1 cellular context compared by ENCODE assay signal in the genomic region with DNA sequence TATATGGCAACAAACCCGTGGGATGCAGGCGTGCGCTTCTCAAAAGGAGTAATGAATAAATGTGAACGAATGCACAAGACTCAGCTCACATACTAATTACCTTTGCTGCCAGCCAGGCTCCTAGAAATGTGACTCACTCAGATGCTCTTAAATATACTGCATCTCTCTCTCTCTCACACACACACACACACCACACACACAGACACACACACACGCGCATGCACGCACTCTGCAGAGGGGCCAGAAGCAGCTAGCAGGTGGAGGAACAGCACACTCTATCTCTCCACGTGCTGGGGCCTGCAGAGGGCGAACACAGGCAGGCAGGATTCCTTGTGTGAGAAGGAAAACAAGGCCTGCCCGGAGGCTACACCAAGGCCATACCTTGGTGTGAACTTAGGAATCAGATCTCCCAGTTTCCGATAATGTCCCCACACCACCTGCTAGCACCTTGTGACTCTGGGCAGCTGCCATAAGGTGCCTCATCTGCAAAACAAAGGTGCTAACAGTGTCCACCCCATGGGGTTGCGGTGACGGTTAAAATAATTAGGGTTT.
TF ChIP-seq lines count a peak whose summit lies in the region.

No MANE protein-coding gene starts in this region.

TF ChIP-seq in SK-N-SH, 30 proteins besides CTCF, POLR2A, EP300 and RAD21 (continued from another document):
- TF ChIP-seq, protein P1, sequence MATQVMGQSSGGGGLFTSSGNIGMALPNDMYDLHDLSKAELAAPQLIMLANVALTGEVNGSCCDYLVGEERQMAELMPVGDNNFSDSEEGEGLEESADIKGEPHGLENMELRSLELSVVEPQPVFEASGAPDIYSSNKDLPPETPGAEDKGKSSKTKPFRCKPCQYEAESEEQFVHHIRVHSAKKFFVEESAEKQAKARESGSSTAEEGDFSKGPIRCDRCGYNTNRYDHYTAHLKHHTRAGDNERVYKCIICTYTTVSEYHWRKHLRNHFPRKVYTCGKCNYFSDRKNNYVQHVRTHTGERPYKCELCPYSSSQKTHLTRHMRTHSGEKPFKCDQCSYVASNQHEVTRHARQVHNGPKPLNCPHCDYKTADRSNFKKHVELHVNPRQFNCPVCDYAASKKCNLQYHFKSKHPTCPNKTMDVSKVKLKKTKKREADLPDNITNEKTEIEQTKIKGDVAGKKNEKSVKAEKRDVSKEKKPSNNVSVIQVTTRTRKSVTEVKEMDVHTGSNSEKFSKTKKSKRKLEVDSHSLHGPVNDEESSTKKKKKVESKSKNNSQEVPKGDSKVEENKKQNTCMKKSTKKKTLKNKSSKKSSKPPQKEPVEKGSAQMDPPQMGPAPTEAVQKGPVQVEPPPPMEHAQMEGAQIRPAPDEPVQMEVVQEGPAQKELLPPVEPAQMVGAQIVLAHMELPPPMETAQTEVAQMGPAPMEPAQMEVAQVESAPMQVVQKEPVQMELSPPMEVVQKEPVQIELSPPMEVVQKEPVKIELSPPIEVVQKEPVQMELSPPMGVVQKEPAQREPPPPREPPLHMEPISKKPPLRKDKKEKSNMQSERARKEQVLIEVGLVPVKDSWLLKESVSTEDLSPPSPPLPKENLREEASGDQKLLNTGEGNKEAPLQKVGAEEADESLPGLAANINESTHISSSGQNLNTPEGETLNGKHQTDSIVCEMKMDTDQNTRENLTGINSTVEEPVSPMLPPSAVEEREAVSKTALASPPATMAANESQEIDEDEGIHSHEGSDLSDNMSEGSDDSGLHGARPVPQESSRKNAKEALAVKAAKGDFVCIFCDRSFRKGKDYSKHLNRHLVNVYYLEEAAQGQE (IDR thresholded peaks at IDR 0.05; ENCODE audit: low read depth, low read length) = no peak
- no peak for TF ChIP-seq MEF2A (IDR thresholded peaks at IDR 0.05; ENCODE audit: borderline replicate concordance, low read depth)
- TF ChIP-seq MXI1 (IDR thresholded peaks at IDR 0.05; ENCODE audit: low read depth, low read length) = peak; percentile 53; the same call in 1 of the 2 replicates
- TF ChIP-seq, protein P2, sequence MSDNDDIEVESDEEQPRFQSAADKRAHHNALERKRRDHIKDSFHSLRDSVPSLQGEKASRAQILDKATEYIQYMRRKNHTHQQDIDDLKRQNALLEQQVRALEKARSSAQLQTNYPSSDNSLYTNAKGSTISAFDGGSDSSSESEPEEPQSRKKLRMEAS (IDR thresholded peaks at IDR 0.05; ENCODE audit: low read depth) = no peak
TF ChIP-seq in SK-N-SH: peak in this region for 2.
